In genomic region chr4:65669981-65670330, GRCh38 we compare ENCODE assay signal across 12 cellular contexts. TPM values are rescaled to one million over a fixed set of nuclear protein-coding genes. Genes with fewer than 3 reads are reported as not detected.
DNase-seq lines count a peak whose midpoint lies in the region; ATAC-seq and TF ChIP-seq lines count a peak whose summit lies in the region.
"Had no signal": no experiment of that assay in that cellular context is flagged by ENCODE, and none has a peak within 500 bp of the region (broad histone marks: within the 10 kb centered on the region; RNA-seq: fewer than 3 reads in every experiment).

No MANE protein-coding gene starts in this region.

- H3K9me3 ChIP-seq in RWPE2 (ENCODE audit: severe bottlenecking) (no peaks in the 10 kb centered on the region), psoas muscle (no peaks in the 10 kb centered on the region)

- no peaks in the 10 kb centered on the region for H3K36me3 Mint-ChIP-seq in glutamatergic neuron (ENCODE audit: unreplicated experiment)

- POLR2A ChIA-PET in BJ (lab: Charles Lee) = no interaction called here

- H3K27me3 Mint-ChIP-seq in glutamatergic neuron (ENCODE audit: unreplicated experiment) = peaks cover 21% of the 10 kb centered on the region

- H3K36me3 ChIP-seq in BJ (ENCODE audit: control insufficient read depth, insufficient read depth, low read length) = no peaks in the 10 kb centered on the region
- no peaks in the 10 kb centered on the region for H3K36me3 ChIP-seq in RWPE2 (ENCODE audit: low read depth)
- H3K36me3 ChIP-seq in psoas muscle (ENCODE audit: insufficient read depth in 1 of 2, low read depth in 1 of 2) = no peaks in the 10 kb centered on the region

- H3K4me1 ChIP-seq in RWPE2 (ENCODE audit: insufficient read depth, poor library complexity, severe bottlenecking) = no peaks in the 10 kb centered on the region
- no peaks in the 10 kb centered on the region for H3K4me1 ChIP-seq in psoas muscle

- no peak for DNase-seq in BJ (ENCODE audit: low read depth)
- no peak for DNase-seq in RWPE2 (ENCODE audit: low spot score)
- no peak for DNase-seq in glutamatergic neuron
- DNase-seq in psoas muscle = no peak
- no peak for DNase-seq in cerebellar cortex (ENCODE audit: low spot score)
- no peak for DNase-seq in foreskin fibroblast
- DNase-seq: activated CD8-positive, alpha-beta memory T cell treated with anti-CD3 and anti-CD28 coated beads, Interleukin-2, amount 50 U/mL, for 4 hours; naive thymus-derived CD4-positive, alpha-beta T cell; stimulated activated CD8-positive, alpha-beta memory T cell treated with anti-CD3 and anti-CD28 coated beads, Interleukin-4, amount 100 ng/mL, for 48 hours had no signal

- ATAC-seq in RWPE2 (ENCODE audit: low read depth) (no peak), psoas muscle (no peak), GM19452 (IDR thresholded peaks at IDR 0.05; ENCODE audit: unreplicated experiment) (no peak), HG02678 (IDR thresholded peaks at IDR 0.05; ENCODE audit: unreplicated experiment) (no peak)
- ATAC-seq: naive thymus-derived CD4-positive, alpha-beta T cell had no signal

- intact Hi-C loops in psoas muscle (cut with DNase I) = no loop called here

- peaks cover 10% of the 10 kb centered on the region for H3K4me1 Mint-ChIP-seq in glutamatergic neuron (ENCODE audit: low read depth, unreplicated experiment)

- H3K27me3 ChIP-seq in BJ (ENCODE audit: control insufficient read depth, insufficient read depth, low read length) (peaks cover 16% of the 10 kb centered on the region), RWPE2 (ENCODE audit: insufficient read depth, poor library complexity, severe bottlenecking) (peaks cover 75% of the 10 kb centered on the region), psoas muscle (ENCODE audit: insufficient read depth in 3 of 3, low read length in 2 of 3) (peaks cover 4 to 37% (median 21%) of the 10 kb centered on the region in 3 donors)

- peak overlapping the region; percentile 70 for H3K27ac Mint-ChIP-seq in glutamatergic neuron (ENCODE audit: unreplicated experiment)
- H3K27ac Mint-ChIP-seq: dendritic cell treated with granulocyte-macrophage colony-stimulating factor and Interleukin-4, amounts not matched to agents 40 ng/mL and 50 ng/mL, for 4 days; naive thymus-derived CD4-positive, alpha-beta T cell had no signal

- H3K4me3 Mint-ChIP-seq in glutamatergic neuron (ENCODE audit: unreplicated experiment) = peak overlapping the region; percentile 89
- H3K4me3 Mint-ChIP-seq: dendritic cell treated with granulocyte-macrophage colony-stimulating factor and Interleukin-4, amounts not matched to agents 40 ng/mL and 50 ng/mL, for 4 days had no signal

- 0 to 1% (median 1%) methylated on average over 8 of the region's 8 CpGs for WGBS in psoas muscle, 3 donors

- H3K4me3 ChIP-seq in BJ (ENCODE audit: low read depth, low read length) = peak overlapping the region; percentile 44
- peak overlapping the region; percentile 19 for H3K4me3 ChIP-seq in RWPE2 (ENCODE audit: severe bottlenecking)
- H3K4me3 ChIP-seq in psoas muscle = peak overlapping the region; percentile 54
- peak overlapping the region in 1 of 2 donors; percentile 35 for H3K4me3 ChIP-seq in foreskin fibroblast (ENCODE audit: low read depth in 1 of 2, low read length in 2 of 2)

- H3K27ac ChIP-seq in RWPE2 (ENCODE audit: poor library complexity, severe bottlenecking) (no peak overlapping the region), psoas muscle (no peak overlapping the region)

- TF ChIP-seq CTCF in BJ (IDR thresholded peaks at IDR 0.05; ENCODE audit: insufficient read depth, low read depth, low read length) (no peak), RWPE2 (IDR thresholded peaks at IDR 0.05; ENCODE audit: poor library complexity, severe bottlenecking) (no peak), glutamatergic neuron (IDR thresholded peaks at IDR 0.05; ENCODE audit: partially characterized antibody, unreplicated experiment) (no peak), psoas muscle (IDR thresholded peaks at IDR 0.05) (no peak), foreskin fibroblast (IDR thresholded peaks at IDR 0.05; ENCODE audit: low read depth, low read length) (no peak)

- CTCF ChIA-PET in BJ (lab: Yijun Ruan, JAX) = no interaction called here

- H3K9me3 Mint-ChIP-seq in glutamatergic neuron (ENCODE audit: unreplicated experiment) = peaks cover 19% of the 10 kb centered on the region
- H3K9me3 Mint-ChIP-seq: dendritic cell treated with granulocyte-macrophage colony-stimulating factor and Interleukin-4, amounts not matched to agents 40 ng/mL and 50 ng/mL, for 4 days had no signal

RNA-seq across cellular contexts. Expression of gene EPHA5, which starts 0.3 kb away (rescaled TPM):
- polyA plus RNA-seq in BJ (2011; rRNA removed) = 2.5 and 2.8 TPM in 2 replicates
- polyA minus RNA-seq in BJ (2011; rRNA and poly(A)+ RNA removed) = 4.3 and 5.8 TPM in 2 replicates
- 108 TPM for total RNA-seq in glutamatergic neuron (ENCODE audit: unreplicated experiment)
- under 1 TPM in 1 of 4 donors, not detected in 3; 0.06 TPM for total RNA-seq in psoas muscle
- polyA plus RNA-seq in psoas muscle = under 1 TPM in 2 of 3 donors, not detected in 1; 0.01 TPM
- total RNA-seq: naive thymus-derived CD4-positive, alpha-beta T cell had no signal
- polyA plus RNA-seq: naive thymus-derived CD4-positive, alpha-beta T cell had no signal

Comparison
In these comparisons a context has a peak if more than half of its experiments do, and no peak if none do; other contexts are left out.
1. RNA of gene EPHA5, which starts 0.3 kb away (total RNA-seq): 108 TPM in glutamatergic neuron (single experiment); 0.06 TPM in psoas muscle; every median in the first group is over 100 times any median in the second.